15 cellular contexts compared by ENCODE assay signal in genomic region chr1:242239394-242239793, GRCh38.
"Had no signal": no experiment of that assay in that cellular context is flagged by ENCODE, and none has a peak within 500 bp of the region (broad histone marks: within the 10 kb centered on the region; RNA-seq: fewer than 3 reads in every experiment).

No MANE protein-coding gene starts in this region.

- H3K9me3 ChIP-seq: colonic mucosa, transverse colon had no signal

- H3K4me1 ChIP-seq: colonic mucosa, foreskin keratinocyte, transverse colon had no signal

- H3K36me3 ChIP-seq: colonic mucosa, transverse colon had no signal

- H3K27me3 ChIP-seq: colonic mucosa, foreskin keratinocyte, transverse colon had no signal

- DNase-seq: activated CD4-positive, alpha-beta T cell treated with anti-CD3 and anti-CD28 coated beads for 48 hours; activated CD8-positive, alpha-beta memory T cell treated with anti-CD3 and anti-CD28 coated beads for 24 hours; activated naive CD4-positive, alpha-beta T cell treated with anti-CD3 and anti-CD28 coated beads, Interleukin-2, amount 10 ng/mL, durations not matched to agents 7 days and 5 days; activated T-cell treated with anti-CD3 and anti-CD28 coated beads for 4 hours; colonic mucosa; foreskin keratinocyte; immature natural killer cell; natural killer cell; occipital lobe; T1000; transverse colon had no signal

- H3K4me3 ChIP-seq: colonic mucosa, lung, smooth muscle cell, transverse colon had no signal

- H3K27ac ChIP-seq: colonic mucosa, foreskin keratinocyte, transverse colon had no signal

- ATAC-seq: activated T-helper 17 cell treated with anti-CD3 and anti-CD28 coated beads, Interleukin-2, amount 50 U/mL, for 72 hours; foreskin keratinocyte; natural killer cell; stimulated activated memory B cell treated with anti-CD40 and anti-IgM and Interleukin-4, amounts not matched to agents 10 μg/mL and 1 μg/mL and 100 μg/mL, for 72 hours had no signal
